ENCODE assay signal across 1 cellular context in the genomic region with DNA sequence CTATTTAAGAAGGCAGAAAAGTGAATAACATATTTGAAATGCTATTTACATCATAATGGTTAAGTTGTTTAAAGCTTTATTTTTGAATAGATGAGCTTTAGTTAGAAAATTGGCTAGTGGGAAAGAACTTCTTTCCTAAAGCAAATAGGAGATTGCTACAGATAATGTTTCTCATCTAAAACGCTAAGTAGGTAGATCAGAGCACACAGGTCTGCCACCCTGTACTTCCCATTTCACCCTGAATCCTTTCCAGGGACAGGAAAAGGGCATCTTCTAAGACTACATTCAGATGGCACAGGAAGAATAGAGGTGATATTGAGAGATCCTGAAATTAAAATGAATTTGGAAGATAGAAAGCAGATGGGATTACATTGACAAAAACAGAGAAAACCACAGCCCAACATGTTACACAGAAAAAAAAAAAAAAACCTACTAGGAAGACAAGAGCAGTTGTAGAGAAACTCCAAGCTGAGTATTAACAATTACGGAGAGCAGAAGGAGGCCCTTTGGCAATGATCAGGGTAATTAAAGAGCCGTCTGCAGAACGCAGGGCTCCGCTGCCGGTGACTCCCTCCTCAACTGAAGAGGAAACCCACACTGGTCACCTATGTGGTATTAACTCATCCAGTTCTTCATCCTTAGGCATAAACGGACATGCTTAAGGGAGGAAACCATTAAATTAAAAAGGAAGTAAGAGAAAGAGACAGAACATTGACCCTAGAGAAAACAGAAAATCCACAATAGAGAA.
TF ChIP-seq lines count a peak whose summit lies in the region.

No MANE protein-coding gene starts in this region.

TF ChIP-seq in GM23338, 12 proteins besides CTCF, POLR2A, EP300 and RAD21:
- no peak for TF ChIP-seq ZNF462 (CRISPR knock-in tag; IDR thresholded peaks at IDR 0.05)
- TF ChIP-seq ZNF114 (CRISPR knock-in tag; IDR thresholded peaks at IDR 0.05): no peak
- TF ChIP-seq NANOG (IDR thresholded peaks at IDR 0.05; ENCODE audit: borderline replicate concordance): no peak
- TF ChIP-seq ZNF331 (CRISPR knock-in tag; IDR thresholded peaks at IDR 0.05; ENCODE audit: low read depth): no peak
- no peak for TF ChIP-seq EZH2 (IDR thresholded peaks at IDR 0.05; ENCODE audit: low read depth, unreplicated experiment)
- TF ChIP-seq STAT1 (IDR thresholded peaks at IDR 0.05; ENCODE audit: unreplicated experiment): no peak
- TF ChIP-seq POLR2AphosphoS5 (IDR thresholded peaks at IDR 0.05; ENCODE audit: low read depth): no peak
- TF ChIP-seq, protein P1, sequence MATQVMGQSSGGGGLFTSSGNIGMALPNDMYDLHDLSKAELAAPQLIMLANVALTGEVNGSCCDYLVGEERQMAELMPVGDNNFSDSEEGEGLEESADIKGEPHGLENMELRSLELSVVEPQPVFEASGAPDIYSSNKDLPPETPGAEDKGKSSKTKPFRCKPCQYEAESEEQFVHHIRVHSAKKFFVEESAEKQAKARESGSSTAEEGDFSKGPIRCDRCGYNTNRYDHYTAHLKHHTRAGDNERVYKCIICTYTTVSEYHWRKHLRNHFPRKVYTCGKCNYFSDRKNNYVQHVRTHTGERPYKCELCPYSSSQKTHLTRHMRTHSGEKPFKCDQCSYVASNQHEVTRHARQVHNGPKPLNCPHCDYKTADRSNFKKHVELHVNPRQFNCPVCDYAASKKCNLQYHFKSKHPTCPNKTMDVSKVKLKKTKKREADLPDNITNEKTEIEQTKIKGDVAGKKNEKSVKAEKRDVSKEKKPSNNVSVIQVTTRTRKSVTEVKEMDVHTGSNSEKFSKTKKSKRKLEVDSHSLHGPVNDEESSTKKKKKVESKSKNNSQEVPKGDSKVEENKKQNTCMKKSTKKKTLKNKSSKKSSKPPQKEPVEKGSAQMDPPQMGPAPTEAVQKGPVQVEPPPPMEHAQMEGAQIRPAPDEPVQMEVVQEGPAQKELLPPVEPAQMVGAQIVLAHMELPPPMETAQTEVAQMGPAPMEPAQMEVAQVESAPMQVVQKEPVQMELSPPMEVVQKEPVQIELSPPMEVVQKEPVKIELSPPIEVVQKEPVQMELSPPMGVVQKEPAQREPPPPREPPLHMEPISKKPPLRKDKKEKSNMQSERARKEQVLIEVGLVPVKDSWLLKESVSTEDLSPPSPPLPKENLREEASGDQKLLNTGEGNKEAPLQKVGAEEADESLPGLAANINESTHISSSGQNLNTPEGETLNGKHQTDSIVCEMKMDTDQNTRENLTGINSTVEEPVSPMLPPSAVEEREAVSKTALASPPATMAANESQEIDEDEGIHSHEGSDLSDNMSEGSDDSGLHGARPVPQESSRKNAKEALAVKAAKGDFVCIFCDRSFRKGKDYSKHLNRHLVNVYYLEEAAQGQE (IDR thresholded peaks at IDR 0.05; ENCODE audit: unreplicated experiment): no peak
- TF ChIP-seq CREB1 (CRISPR knock-in tag; IDR thresholded peaks at IDR 0.05; ENCODE audit: low read depth): no peak
- no peak for TF ChIP-seq JUNB (IDR thresholded peaks at IDR 0.05; ENCODE audit: unreplicated experiment)
- TF ChIP-seq EZH2phosphoT487 (IDR thresholded peaks at IDR 0.05; ENCODE audit: unreplicated experiment): no peak
